In genomic region chr6:90939906-90940305, GRCh38 we compare ENCODE assay signal across 16 cellular contexts.
"Had no signal": no experiment of that assay in that cellular context is flagged by ENCODE, and none has a peak within 500 bp of the region (broad histone marks: within the 10 kb centered on the region; RNA-seq: fewer than 3 reads in every experiment).

No MANE protein-coding gene starts in this region.

- H3K27me3 Mint-ChIP-seq: natural killer cell treated with Interleukin-12 subunit alpha and Interleukin-12 subunit beta and Interleukin-15 and Interleukin-18, amount 100 ng/mL, for 72 hours had no signal

- H3K9me3 Mint-ChIP-seq: natural killer cell treated with Interleukin-12 subunit alpha and Interleukin-12 subunit beta and Interleukin-15 and Interleukin-18, amount 100 ng/mL, for 72 hours had no signal

- H3K27me3 ChIP-seq: esophagus muscularis mucosa, gastrocnemius medialis, pancreas had no signal

- DNase-seq: effector memory CD4-positive, alpha-beta T cell; gastrocnemius medialis; glutamatergic neuron; islet precursor cell; midbrain; occipital lobe; pancreas; right cardiac atrium; stimulated activated CD4-positive, alpha-beta T cell treated with anti-CD3 and anti-CD28 coated beads, Interleukin-2, amount 100 ng/mL, for 48 hours; stimulated activated naive CD4-positive, alpha-beta T cell treated with Interleukin-2 at 50 U/mL for 16 hours; trophoblast cell had no signal

- H3K9me3 ChIP-seq: esophagus muscularis mucosa, gastrocnemius medialis, pancreas had no signal

- H3K27ac Mint-ChIP-seq: progenitor cell of endocrine pancreas had no signal

- ATAC-seq: gastrocnemius medialis, pancreas, right cardiac atrium had no signal

- H3K4me1 ChIP-seq: esophagus muscularis mucosa, gastrocnemius medialis, pancreas had no signal

- H3K36me3 ChIP-seq: esophagus muscularis mucosa, gastrocnemius medialis, pancreas had no signal

- H3K4me3 ChIP-seq: esophagus muscularis mucosa, pancreas, smooth muscle cell had no signal

- H3K27ac ChIP-seq: epithelial cell of prostate, esophagus muscularis mucosa, gastrocnemius medialis, pancreas had no signal
